ENCODE assay signal across 11 cellular contexts in the genomic region with DNA sequence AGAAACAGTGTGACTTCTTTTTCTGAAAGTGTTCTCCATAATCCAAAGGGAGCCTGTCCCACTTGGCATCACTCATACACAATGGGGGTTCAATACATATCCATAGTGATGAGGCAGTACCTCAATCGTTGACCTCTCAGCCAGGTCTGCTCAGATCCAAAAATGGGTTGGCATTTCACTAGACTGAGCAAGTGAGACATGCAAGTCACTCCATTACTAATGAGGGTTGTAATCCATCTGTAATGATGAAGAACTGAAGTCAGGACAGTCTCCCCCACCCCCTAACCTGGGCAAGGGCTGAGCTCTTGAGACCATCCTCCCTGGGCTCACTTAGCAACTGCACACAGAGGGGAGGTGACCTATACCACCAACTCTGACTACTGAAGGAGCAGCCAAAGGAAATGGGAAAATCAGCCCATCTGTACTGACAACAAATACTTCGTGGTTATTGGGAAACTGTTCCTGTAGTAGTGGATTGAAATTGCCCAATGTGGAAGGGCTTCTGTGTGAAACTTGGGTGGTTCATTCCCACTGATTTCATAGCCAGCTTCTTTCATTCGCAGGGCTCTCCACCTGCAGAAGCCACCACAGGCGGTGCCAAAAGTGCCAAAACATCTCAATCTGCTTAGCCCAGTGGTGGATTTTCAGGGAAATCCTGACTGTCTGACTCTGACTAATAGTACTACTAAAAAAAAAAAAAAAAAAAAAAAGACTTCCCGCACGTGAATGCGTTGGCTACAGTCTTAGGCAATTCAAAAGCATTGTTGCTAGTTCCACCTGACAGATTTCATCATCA. TPM values are rescaled to one million over a fixed set of nuclear protein-coding genes. Genes with fewer than 3 reads are reported as not detected.
DNase-seq lines count a peak whose midpoint lies in the region; ATAC-seq, FAIRE-seq and TF ChIP-seq lines count a peak whose summit lies in the region.
"Had no signal": no experiment of that assay in that cellular context is flagged by ENCODE, and none has a peak within 500 bp of the region (broad histone marks: within the 10 kb centered on the region; RNA-seq: fewer than 3 reads in every experiment).

No MANE protein-coding gene starts in this region.

- no peak for TF ChIP-seq CTCF in liver (IDR thresholded peaks at IDR 0.05; ENCODE audit: low read depth, low read length, missing input control)
- no peak for TF ChIP-seq CTCF in HepG2 (CRISPR knock-in tag; IDR thresholded peaks at IDR 0.05)
- no peak for TF ChIP-seq CTCF in uterus (IDR thresholded peaks at IDR 0.05)

- no peak overlapping the region for H3K4me3 ChIP-seq in liver (ENCODE audit: low read depth in 1 of 3, low read length in 3 of 3)
- no peak overlapping the region for H3K4me3 ChIP-seq in HepG2 (replicated peaks in 1 of 3; ENCODE audit: insufficient read depth in 1 of 3, low read depth in 2 of 3, low read length in 3 of 3)
- H3K4me3 ChIP-seq in adipocyte (ENCODE audit: low read length): peak overlapping the region; percentile 49
- no peak overlapping the region for H3K4me3 ChIP-seq in uterus

- DNase-seq in HepG2 (ENCODE audit: low spot score) (no peak), adipocyte (ENCODE audit: low read depth) (peak; percentile 86), left cardiac atrium (peak; percentile 29), uterus (peak; percentile 72 to 76), KBM-7 (no peak), GM19238 (ENCODE audit: insufficient read length, low spot score) (no peak), NCI-H526 treated with DMSO at 0.1 percent for 48 hours (lab: John Stamatoyannopoulos, UW) (no peak)
- DNase-seq: activated B cell treated with CpG ODN at 0.5 μM for 24 hours; cerebellar nuclear complex; stimulated activated CD4-positive, alpha-beta T cell treated with anti-CD3 and anti-CD28 coated beads, Interleukin-2, amount 100 ng/mL, for 24 hours had no signal

- TF ChIP-seq POLR2A in HepG2 (IDR thresholded peaks at IDR 0.05; ENCODE audit: insufficient read depth in 1 of 2, low read depth in 2 of 2, low read length in 2 of 2) (no peak), uterus (IDR thresholded peaks at IDR 0.05) (no peak)

- H3K79me2 ChIP-seq in HepG2 (ENCODE audit: insufficient read depth, low read length): no peaks in the 10 kb centered on the region

- H3K36me3 ChIP-seq in liver (ENCODE audit: control insufficient read depth in 4 of 4, insufficient read depth in 3 of 4, low read depth in 1 of 4, low read length in 3 of 4) (no peaks in the 10 kb centered on the region), HepG2 (replicated peaks in 1 of 2; ENCODE audit: control insufficient read depth in 1 of 2, insufficient read depth in 2 of 2, low read length in 2 of 2) (no peaks in the 10 kb centered on the region), adipocyte (ENCODE audit: control insufficient read depth, insufficient read depth, low read length, severe bottlenecking) (no peaks in the 10 kb centered on the region), uterus (no peaks in the 10 kb centered on the region)

- in situ Hi-C loops in HepG2 (cut with HindIII; ENCODE audit: extremely low pct_ligation_motif_present, low pct_unique_long_range_greater_than_20kb): no loop called here
- in situ Hi-C loops in KBM-7 (cut with MboI; ENCODE audit: low pct_unique_long_range_greater_than_20kb, low sequenced_read_pairs): no loop called here

- H3K27ac ChIP-seq in liver (ENCODE audit: low read depth in 1 of 2, low read length in 2 of 2) (peak overlapping the region; percentile 2 to 38), HepG2 (ENCODE audit: extremely low read length, insufficient read depth, low read length) (no peak overlapping the region), uterus (peak overlapping the region; percentile 90 to 92)

- intact Hi-C loops in HepG2 (cut with micrococcal nuclease; ENCODE audit: unreplicated experiment) (no loop called here), left cardiac atrium (cut with DNase I) (no loop called here), uterus (cut with DNase I; ENCODE audit: low total_unique reads) (loop anchor here (10.0 kb wide), 1 partner anchor 48 kb away; no protein-coding TSS in a partner anchor)

- CTCF ChIA-PET in HepG2 (lab: Yijun Ruan, JAX; ENCODE audit: low intra/inter-chr PET ratio, low total read pairs): no interaction called here

- no TSS peak for BruUV-seq in HepG2 (replicated peaks; lab: Mats Ljungman, UMichigan)

- no peak overlapping the region for H3K9ac ChIP-seq in liver (ENCODE audit: low read depth in 1 of 2, low read length in 2 of 2)
- H3K9ac ChIP-seq in HepG2 (ENCODE audit: insufficient read depth, low read depth, low read length): no peak overlapping the region
- peak overlapping the region; percentile 71 for H3K9ac ChIP-seq in adipocyte (ENCODE audit: low read length)

- no peak for FAIRE-seq in HepG2 (lab: Jason Lieb, UNC)

- WGBS in liver: 65% methylated on average over 7 of the region's 7 CpGs
- 50% methylated on average over 7 of the region's 7 CpGs for WGBS in HepG2 (ENCODE audit: low lambda C conversion rate)

- peaks cover 0 to 22% (median 8%) of the 10 kb centered on the region in 4 donors for H3K27me3 ChIP-seq in liver (ENCODE audit: control insufficient read depth in 4 of 4, insufficient read depth in 4 of 4, low read length in 3 of 4)
- 0 out of 5 replicates have a peak, but pooled peaks cover 0 to 2% of the 10 kb centered on the region in 2 experiments for H3K27me3 ChIP-seq in HepG2 (ENCODE audit: control insufficient read depth in 1 of 2, insufficient read depth in 2 of 2, low read length in 2 of 2)
- no peaks in the 10 kb centered on the region for H3K27me3 ChIP-seq in adipocyte (replicated peaks; ENCODE audit: control insufficient read depth, insufficient read depth, low read length)
- no peaks in the 10 kb centered on the region for H3K27me3 ChIP-seq in uterus

- POLR2A ChIA-PET in HepG2 (lab: Yijun Ruan, JAX): no interaction called here

- TF ChIP-seq RAD21 in liver (IDR thresholded peaks at IDR 0.05) (no peak), HepG2 (CRISPR knock-in tag; IDR thresholded peaks at IDR 0.05) (no peak)

- H2AFZ ChIP-seq in HepG2 (ENCODE audit: low read length): no peak overlapping the region

- H3K9me3 ChIP-seq in liver (ENCODE audit: control insufficient read depth in 4 of 4, low read length in 3 of 4) (no peaks in the 10 kb centered on the region), HepG2 (ENCODE audit: low read length) (no peaks in the 10 kb centered on the region), adipocyte (ENCODE audit: control insufficient read depth, low read length) (no peaks in the 10 kb centered on the region), uterus (no peaks in the 10 kb centered on the region)

- no peak for ATAC-seq in HepG2
- no peak for ATAC-seq in left cardiac atrium

- no peak for TF ChIP-seq EP300 in HepG2 (IDR thresholded peaks at IDR 0.05; ENCODE audit: low read depth in 2 of 2, low read length in 2 of 2)
- no peak for TF ChIP-seq EP300 in HepG2 (CRISPR knock-in tag; IDR thresholded peaks at IDR 0.05; ENCODE audit: borderline replicate concordance)

- H3K4me1 ChIP-seq in liver (ENCODE audit: control insufficient read depth in 4 of 4, insufficient read depth in 4 of 4, low read length in 3 of 4) (peaks cover 0 to 5% (median 0%) of the 10 kb centered on the region in 4 donors), HepG2 (ENCODE audit: insufficient read depth, low read length) (no peaks in the 10 kb centered on the region), adipocyte (ENCODE audit: control insufficient read depth, insufficient read depth, low read length) (peaks cover 77% of the 10 kb centered on the region), uterus (peaks cover 17 to 20% of the 10 kb centered on the region in 2 donors)

- H3K4me2 ChIP-seq in HepG2 (ENCODE audit: low read depth, low read length): no peak overlapping the region

- H4K20me1 ChIP-seq in HepG2 (ENCODE audit: insufficient read depth, low read length): no peaks in the 10 kb centered on the region

TF ChIP-seq in liver, 16 proteins besides CTCF, POLR2A, EP300 and RAD21 (continues in another document):
- TF ChIP-seq TAF1 (conservative IDR thresholded peaks at IDR 0.05): no peak
- no peak for TF ChIP-seq HNF4A (conservative IDR thresholded peaks at IDR 0.05)
- TF ChIP-seq HNF4G (IDR thresholded peaks at IDR 0.05): no peak
- TF ChIP-seq RXRA (IDR thresholded peaks at IDR 0.05): no peak
- TF ChIP-seq SP1 (IDR thresholded peaks at IDR 0.05): no peak
- TF ChIP-seq GABPA (IDR thresholded peaks at IDR 0.05 in 1 of 2, conservative IDR thresholded peaks at IDR 0.05 in 1 of 2): no peak

TF ChIP-seq in HepG2, 621 proteins besides CTCF, POLR2A, EP300 and RAD21 (continues in another document):
- TF ChIP-seq ZNF878 (CRISPR knock-in tag; IDR thresholded peaks at IDR 0.05): no peak

RNA-seq across cellular contexts. Expression of gene NGF, which starts 5.0 kb away (rescaled TPM):
- 1 to 10 TPM in 1 of 2 donors, under 1 TPM in 1; 0.79 to 1.0 TPM for total RNA-seq in liver
- polyA plus RNA-seq in liver: 1 to 10 TPM; 1.5 to 2.1 TPM
- total RNA-seq in HepG2 (2016; rRNA removed; fragmentation: Illumina TruSeq; extraction: Trizol): not detected in 2 replicates
- total RNA-seq in HepG2 (2016; cell fraction: cytosol; rRNA removed; fragmentation: Illumina TruSeq; extraction: Trizol; ENCODE audit: low read depth): not detected in 2 replicates
- total RNA-seq in HepG2 (2016; cell fraction: insoluble cytoplasmic fraction; rRNA removed; fragmentation: Illumina TruSeq; extraction: Trizol): not detected in 2 replicates
- total RNA-seq in HepG2 (2016; cell fraction: membrane; rRNA removed; fragmentation: Illumina TruSeq; extraction: Trizol): not detected in 2 replicates
- not detected in 2 replicates for total RNA-seq in HepG2 (2016; cell fraction: nucleus; rRNA removed; fragmentation: Illumina TruSeq; extraction: Trizol)
- not detected in 2 replicates for polyA plus RNA-seq in HepG2 (2011; rRNA removed)
- not detected in 2 replicates for polyA plus RNA-seq in HepG2 (2011; cell fraction: cytosol; rRNA removed)
- not detected in 2 replicates for polyA plus RNA-seq in HepG2 (2011; cell fraction: nucleus; rRNA removed)
- polyA plus RNA-seq in HepG2 (2012): not detected in 2 replicates
- polyA plus RNA-seq in HepG2 (2016; cell fraction: cytosol; fragmentation: Illumina TruSeq; extraction: Trizol; ENCODE audit: low read depth): not detected in 2 replicates
- polyA plus RNA-seq in HepG2 (2016; cell fraction: insoluble cytoplasmic fraction; fragmentation: Illumina TruSeq; extraction: Trizol; ENCODE audit: low read depth): not detected in 2 replicates
- not detected in 2 replicates for polyA plus RNA-seq in HepG2 (2016; cell fraction: membrane; fragmentation: Illumina TruSeq; extraction: Trizol; ENCODE audit: low read depth)
- polyA plus RNA-seq in HepG2 (2016; cell fraction: nucleus; fragmentation: Illumina TruSeq; extraction: Trizol; ENCODE audit: insufficient read depth, low read depth): not detected in 2 replicates
- polyA minus RNA-seq in HepG2 (2011; rRNA and poly(A)+ RNA removed; ENCODE audit: low replicate concordance): not detected in 2 replicates
- not detected in 2 replicates for polyA minus RNA-seq in HepG2 (2011; cell fraction: cytosol; rRNA and poly(A)+ RNA removed)
- polyA minus RNA-seq in HepG2 (2011; cell fraction: nucleus; rRNA and poly(A)+ RNA removed): not detected in 2 replicates
- 1 to 10 TPM; 4.4 to 6.9 TPM for total RNA-seq in left cardiac atrium
- total RNA-seq in uterus: 10 to 100 TPM in 3 of 4 donors, 1 to 10 TPM in 1; 1.3 to 21.4 (median 13.5) TPM
- total RNA-seq: activated B cell treated with CpG ODN at 0.5 μM for 24 hours had no signal

Comparison
In these comparisons a context has a peak if more than half of its experiments do, and no peak if none do; other contexts are left out.
1. DNase-seq: peak in adipocyte (single experiment), left cardiac atrium (single experiment) and uterus (2 of 2); none in HepG2 (single experiment), KBM-7 (single experiment), GM19238 (single experiment) and NCI-H526 treated with DMSO at 0.1 percent for 48 hours (single experiment).